ENCODE assay signal across 10 cellular contexts in the genomic region with DNA sequence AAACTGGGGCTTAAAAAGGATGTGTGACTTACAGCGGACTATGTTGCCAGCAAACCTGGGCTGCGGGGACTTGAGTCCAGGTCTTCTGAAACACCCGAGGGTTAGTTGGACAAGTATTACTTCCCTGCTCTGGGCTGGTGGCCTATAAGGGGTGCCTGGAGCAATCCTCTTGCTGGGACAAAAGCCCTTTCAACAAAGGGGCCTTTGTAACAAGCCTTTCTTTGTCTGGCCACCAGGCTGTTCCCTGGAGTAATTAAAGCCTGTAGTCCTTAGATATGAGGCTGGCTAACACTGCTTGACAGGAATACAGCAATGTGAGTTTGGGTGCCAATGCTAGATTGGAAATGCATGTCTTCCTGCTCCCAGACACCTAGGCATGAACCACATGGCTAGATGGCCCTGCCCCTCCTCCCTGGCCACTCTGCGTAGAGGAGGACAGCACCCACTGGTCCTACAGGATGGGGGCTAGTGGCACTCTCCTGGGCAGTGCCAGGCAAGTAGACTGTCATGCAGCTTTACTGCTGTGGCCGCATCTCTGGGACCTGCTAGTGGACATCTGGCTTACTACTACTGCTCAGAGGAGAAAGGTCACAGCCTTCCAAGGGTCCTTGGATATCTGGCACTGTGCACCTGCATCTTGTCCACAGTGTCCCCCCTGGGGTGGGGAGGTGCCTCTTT.
DNase-seq lines count a peak whose midpoint lies in the region; ATAC-seq and TF ChIP-seq lines count a peak whose summit lies in the region.
"Had no signal": no experiment of that assay in that cellular context is flagged by ENCODE, and none has a peak within 500 bp of the region (broad histone marks: within the 10 kb centered on the region; RNA-seq: fewer than 3 reads in every experiment).

No MANE protein-coding gene starts in this region.

- H3K4me3 Mint-ChIP-seq in stimulated activated naive CD8-positive, alpha-beta T cell treated with anti-CD3 and anti-CD28 coated beads, Interleukin-15, amount 100 ng/mL, for 72 hours, result no peak overlapping the region
- no peak overlapping the region for H3K4me3 Mint-ChIP-seq in chondrocyte (ENCODE audit: unreplicated experiment)
- H3K4me3 Mint-ChIP-seq: stimulated activated naive B cell treated with anti-CD40 and anti-IgM and Interleukin-4, amounts not matched to agents 10 μg/mL and 1 μg/mL and 100 μg/mL, for 72 hours had no signal

- no peak overlapping the region for H3K9ac ChIP-seq in liver (ENCODE audit: low read depth in 1 of 2, low read length in 2 of 2)

- H3K27ac ChIP-seq in liver (ENCODE audit: low read depth in 1 of 2, low read length in 2 of 2) (no peak overlapping the region), upper lobe of right lung (no peak overlapping the region), left ventricle myocardium inferior (replicated peaks) (no peak overlapping the region)

- peak; percentile 29 to 45 for TF ChIP-seq RAD21 in liver (IDR thresholded peaks at IDR 0.05)

- no peaks in the 10 kb centered on the region for H3K36me3 ChIP-seq in liver (ENCODE audit: control insufficient read depth in 4 of 4, insufficient read depth in 3 of 4, low read depth in 1 of 4, low read length in 3 of 4)
- no peaks in the 10 kb centered on the region for H3K36me3 ChIP-seq in upper lobe of right lung
- no peaks in the 10 kb centered on the region for H3K36me3 ChIP-seq in left ventricle myocardium inferior

- no peaks in the 10 kb centered on the region for H3K9me3 Mint-ChIP-seq in stimulated activated naive CD8-positive, alpha-beta T cell treated with anti-CD3 and anti-CD28 coated beads, Interleukin-15, amount 100 ng/mL, for 72 hours
- H3K9me3 Mint-ChIP-seq in chondrocyte (ENCODE audit: low read depth), result no peaks in the 10 kb centered on the region
- H3K9me3 Mint-ChIP-seq: stimulated activated naive B cell treated with anti-CD40 and anti-IgM and Interleukin-4, amounts not matched to agents 10 μg/mL and 1 μg/mL and 100 μg/mL, for 72 hours had no signal

- 86% methylated on average over 5 of the region's 5 CpGs for WGBS in liver

- TF ChIP-seq CTCF in chondrocyte (IDR thresholded peaks at IDR 0.05), result peak; percentile 47
- peak; percentile 7 for TF ChIP-seq CTCF in liver (IDR thresholded peaks at IDR 0.05; ENCODE audit: low read depth, low read length, missing input control)
- no peak for TF ChIP-seq CTCF in upper lobe of right lung (IDR thresholded peaks at IDR 0.05)
- TF ChIP-seq CTCF in left ventricle myocardium inferior (IDR thresholded peaks at IDR 0.05; ENCODE audit: borderline replicate concordance), result no peak

- H3K4me1 Mint-ChIP-seq in stimulated activated naive CD8-positive, alpha-beta T cell treated with anti-CD3 and anti-CD28 coated beads, Interleukin-15, amount 100 ng/mL, for 72 hours, result no peaks in the 10 kb centered on the region
- H3K4me1 Mint-ChIP-seq in chondrocyte (ENCODE audit: low read depth), result peaks cover 15% of the 10 kb centered on the region

- H3K36me3 Mint-ChIP-seq in chondrocyte (ENCODE audit: low read depth), result no peaks in the 10 kb centered on the region
- H3K36me3 Mint-ChIP-seq: stimulated activated naive B cell treated with anti-CD40 and anti-IgM and Interleukin-4, amounts not matched to agents 10 μg/mL and 1 μg/mL and 100 μg/mL, for 72 hours had no signal

- H3K4me3 ChIP-seq in liver (ENCODE audit: low read depth in 1 of 3, low read length in 3 of 3) (no peak overlapping the region), upper lobe of right lung (no peak overlapping the region), left ventricle myocardium inferior (no peak overlapping the region)

- H3K4me1 ChIP-seq in liver (ENCODE audit: control insufficient read depth in 4 of 4, insufficient read depth in 4 of 4, low read length in 3 of 4) (no peaks in the 10 kb centered on the region), upper lobe of right lung (peaks cover 4% of the 10 kb centered on the region), left ventricle myocardium inferior (peaks cover 9% of the 10 kb centered on the region)

- intact Hi-C loops in upper lobe of right lung (cut with DNase I) (loop anchor here (10.0 kb wide), 1 partner anchor 620 kb away; no protein-coding TSS in a partner anchor), left ventricle myocardium inferior (cut with micrococcal nuclease) (no loop called here)

- no peak for DNase-seq in stimulated activated naive CD8-positive, alpha-beta T cell treated with anti-CD3 and anti-CD28 coated beads, Interleukin-15, amount 100 ng/mL, for 72 hours
- DNase-seq in stimulated activated naive CD8-positive, alpha-beta T cell treated with anti-CD3 and anti-CD28 coated beads, Interleukin-15, Interleukin-2, amounts not matched to agents 100 U/mL and 50 U/mL, for 24 hours, result no peak
- no peak for DNase-seq in chondrocyte (ENCODE audit: low spot score)
- DNase-seq in upper lobe of right lung, result no peak
- no peak for DNase-seq in left ventricle myocardium inferior
- no peak for DNase-seq in erythroblast (lab: John Stamatoyannopoulos, UW)
- no peak for DNase-seq in NOMO-1 treated with DMSO at 0.1 percent for 48 hours (lab: John Stamatoyannopoulos, UW; ENCODE audit: unreplicated experiment)
- DNase-seq: foreskin fibroblast; stimulated activated naive B cell treated with anti-CD40 and anti-IgM and Interleukin-4, amounts not matched to agents 10 μg/mL and 1 μg/mL and 100 μg/mL, for 72 hours had no signal

- no peak overlapping the region for H3K27ac Mint-ChIP-seq in stimulated activated naive CD8-positive, alpha-beta T cell treated with anti-CD3 and anti-CD28 coated beads, Interleukin-15, amount 100 ng/mL, for 72 hours
- no peak overlapping the region for H3K27ac Mint-ChIP-seq in chondrocyte (ENCODE audit: unreplicated experiment)

- TF ChIP-seq POLR2A in erythroblast (IDR thresholded peaks at IDR 0.05; ENCODE audit: low read length), result no peak

- H3K27me3 ChIP-seq in liver (ENCODE audit: control insufficient read depth in 4 of 4, insufficient read depth in 4 of 4, low read length in 3 of 4) (no peaks in the 10 kb centered on the region), upper lobe of right lung (no peaks in the 10 kb centered on the region), left ventricle myocardium inferior (ENCODE audit: low read depth) (no peaks in the 10 kb centered on the region)

- peaks cover 14% of the 10 kb centered on the region for H3K27me3 Mint-ChIP-seq in stimulated activated naive CD8-positive, alpha-beta T cell treated with anti-CD3 and anti-CD28 coated beads, Interleukin-15, amount 100 ng/mL, for 72 hours
- H3K27me3 Mint-ChIP-seq in chondrocyte (ENCODE audit: low read depth), result no peaks in the 10 kb centered on the region
- H3K27me3 Mint-ChIP-seq: stimulated activated naive B cell treated with anti-CD40 and anti-IgM and Interleukin-4, amounts not matched to agents 10 μg/mL and 1 μg/mL and 100 μg/mL, for 72 hours had no signal

- ATAC-seq in stimulated activated naive CD8-positive, alpha-beta T cell treated with anti-CD3 and anti-CD28 coated beads, Interleukin-15, amount 100 ng/mL, for 72 hours, result peak; percentile 19
- no peak for ATAC-seq in stimulated activated naive CD8-positive, alpha-beta T cell treated with anti-CD3 and anti-CD28 coated beads, Interleukin-15, Interleukin-2, amounts not matched to agents 100 U/mL and 50 U/mL, for 24 hours
- ATAC-seq in upper lobe of right lung, result peak; percentile 16
- ATAC-seq: stimulated activated naive B cell treated with anti-CD40 and anti-IgM and Interleukin-4, amounts not matched to agents 10 μg/mL and 1 μg/mL and 100 μg/mL, for 72 hours had no signal

- H3K9me3 ChIP-seq in liver (ENCODE audit: control insufficient read depth in 4 of 4, low read length in 3 of 4) (no peaks in the 10 kb centered on the region), upper lobe of right lung (no peaks in the 10 kb centered on the region), left ventricle myocardium inferior (replicated peaks) (no peaks in the 10 kb centered on the region)

TF ChIP-seq in liver, 16 proteins besides CTCF, POLR2A, EP300 and RAD21:
- TF ChIP-seq JUND (IDR thresholded peaks at IDR 0.05), result no peak
- no peak for TF ChIP-seq TAF1 (conservative IDR thresholded peaks at IDR 0.05)
- TF ChIP-seq SP1 (IDR thresholded peaks at IDR 0.05), result no peak
- TF ChIP-seq RXRA (IDR thresholded peaks at IDR 0.05), result no peak

Comparison
In these comparisons a context has a peak if more than half of its experiments do, and no peak if none do; other contexts are left out.
1. CTCF ChIP-seq: peak in chondrocyte (single experiment) and liver (single experiment); none in upper lobe of right lung (single experiment) and left ventricle myocardium inferior (single experiment).